9 cellular contexts compared by ENCODE assay signal in the genomic region with DNA sequence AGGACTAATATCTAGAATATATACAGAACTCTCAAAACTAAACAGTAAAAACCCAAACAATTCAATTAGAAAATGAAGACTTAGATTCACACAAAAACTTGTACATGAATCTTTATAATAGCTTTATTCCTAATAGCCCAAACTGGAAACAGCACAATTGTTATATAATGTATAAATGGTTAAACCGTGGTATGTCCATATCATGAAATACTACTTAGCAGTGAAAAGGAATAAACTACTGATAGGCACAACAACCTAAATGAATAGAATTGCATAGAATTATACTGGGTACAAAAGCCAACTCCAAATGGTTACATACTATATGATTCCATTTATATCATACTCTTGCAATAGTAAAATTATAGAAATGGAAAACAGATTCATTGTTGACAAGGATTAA. TPM values are rescaled to one million over a fixed set of nuclear protein-coding genes. Genes with fewer than 3 reads are reported as not detected.
"Had no signal": no experiment of that assay in that cellular context is flagged by ENCODE, and none has a peak within 500 bp of the region (broad histone marks: within the 10 kb centered on the region; RNA-seq: fewer than 3 reads in every experiment).

No MANE protein-coding gene starts in this region.

- H3K27ac ChIP-seq: HL-60, KMS-11 had no signal

- H3K27ac Mint-ChIP-seq: IgD-negative memory B cell had no signal

- FAIRE-seq: HepG2, HTR-8/SVneo had no signal

- H3K4me3 Mint-ChIP-seq: IgD-negative memory B cell had no signal

- DNase-seq: IMR-90, KBM-7, KG1 had no signal

- H3K4me2 ChIP-seq: KMS-11 had no signal

- H3K9ac ChIP-seq: KMS-11 had no signal

- H3K36me3 Mint-ChIP-seq: IgD-negative memory B cell had no signal

- ATAC-seq: HepG2 had no signal

RNA-seq across cellular contexts. Expression of gene NEUROG3, which starts 35.9 kb away (rescaled TPM):
- total RNA-seq: HepG2, HT1080, IMR-90 had no signal
- polyA plus RNA-seq: HepG2, IgD-negative memory B cell, IMR-90 had no signal
